Comparison of ENCODE assay signal across 17 cellular contexts in genomic region chr16:84973226-84973625, GRCh38. TPM values are rescaled to one million over a fixed set of nuclear protein-coding genes. Genes with fewer than 3 reads are reported as not detected.
DNase-seq lines count a peak whose midpoint lies in the region; ATAC-seq, FAIRE-seq and TF ChIP-seq lines count a peak whose summit lies in the region.
"Had no signal": no experiment of that assay in that cellular context is flagged by ENCODE, and none has a peak within 500 bp of the region (broad histone marks: within the 10 kb centered on the region; RNA-seq: fewer than 3 reads in every experiment).

No MANE protein-coding gene starts in this region.

- H3K4me1 ChIP-seq in A549, result peaks cover 19% of the 10 kb centered on the region
- no peaks in the 10 kb centered on the region for H3K4me1 ChIP-seq in CD8-positive, alpha-beta memory T cell (ENCODE audit: insufficient read depth, low read length)
- H3K4me1 ChIP-seq in rectal smooth muscle tissue (ENCODE audit: control insufficient read depth, insufficient read depth, low read length), result peaks cover 19% of the 10 kb centered on the region

- TF ChIP-seq EP300 in A549 (IDR thresholded peaks at IDR 0.05), result no peak

- H3K9me3 ChIP-seq in A549, result no peaks in the 10 kb centered on the region
- no peaks in the 10 kb centered on the region for H3K9me3 ChIP-seq in CD8-positive, alpha-beta memory T cell (ENCODE audit: low read length)
- H3K9me3 ChIP-seq: spleen had no signal

- H3K9me3 Mint-ChIP-seq in CD8-positive, alpha-beta memory T cell, result no peaks in the 10 kb centered on the region
- H3K9me3 Mint-ChIP-seq in dendritic cell treated with granulocyte-macrophage colony-stimulating factor and Interleukin-4, amounts not matched to agents 40 ng/mL and 50 ng/mL, for 4 days, result no peaks in the 10 kb centered on the region
- no peaks in the 10 kb centered on the region for H3K9me3 Mint-ChIP-seq in mesothelial cell of epicardium

- no peak overlapping the region for H3K9ac ChIP-seq in rectal smooth muscle tissue (ENCODE audit: low read length)
- H3K9ac ChIP-seq: KMS-11 had no signal

- TF ChIP-seq CTCF in A549 (IDR thresholded peaks at IDR 0.05) (no peak), mesothelial cell of epicardium (IDR thresholded peaks at IDR 0.05; ENCODE audit: unreplicated experiment) (no peak)

- H3K36me3 ChIP-seq in CD8-positive, alpha-beta memory T cell (ENCODE audit: insufficient read depth, low read length), result peaks cover 27% of the 10 kb centered on the region
- peaks cover 25% of the 10 kb centered on the region for H3K36me3 ChIP-seq in rectal smooth muscle tissue (ENCODE audit: control insufficient read depth, insufficient read depth, low read length)
- H3K36me3 ChIP-seq: WERI-Rb-1 had no signal

- ATAC-seq in A549 (no peak), HG02938 (IDR thresholded peaks at IDR 0.05; ENCODE audit: unreplicated experiment) (no peak)
- ATAC-seq: T-helper 17 cell had no signal

- intact Hi-C loops in dendritic cell treated with granulocyte-macrophage colony-stimulating factor and Interleukin-4, amounts not matched to agents 40 ng/mL and 50 ng/mL, for 4 days (cut with micrococcal nuclease), result no loop called here

- no peak for DNase-seq in A549 (ENCODE audit: low read depth in 1 of 2, low spot score in 1 of 2)
- DNase-seq in CD8-positive, alpha-beta memory T cell, result no peak
- no peak for DNase-seq in SIG-M5 treated with dmso at 0.1 percent for 504 hours (lab: John Stamatoyannopoulos, UW; ENCODE audit: unreplicated experiment)
- DNase-seq in mesothelial cell of epicardium (ENCODE audit: low spot score in 2 of 2, unreplicated experiment in 2 of 2), result no peak
- no peak for DNase-seq in stimulated activated CD4-positive, alpha-beta T cell treated with anti-CD3 and anti-CD28 coated beads, Interleukin-4, amount 100 ng/mL, for 1 hour
- DNase-seq: activated CD4-positive, alpha-beta T cell treated with anti-CD3 and anti-CD28 coated beads, Interleukin-2, amount 50 U/mL, for 48 hours; activated naive CD4-positive, alpha-beta T cell; NCI-H1105 treated with DMSO at 0.1 percent for 48 hours; NCI-H2107; SIG-M5; spleen; T-helper 17 cell had no signal

- TF ChIP-seq RAD21 in A549 (conservative IDR thresholded peaks at IDR 0.05 in 1 of 2, IDR thresholded peaks at IDR 0.05 in 1 of 2), result no peak

- TF ChIP-seq POLR2A in A549 (IDR thresholded peaks at IDR 0.05; ENCODE audit: low read length), result no peak

- peaks cover 0 to 3% of the 10 kb centered on the region in 2 donors for H3K27me3 Mint-ChIP-seq in CD8-positive, alpha-beta memory T cell
- H3K27me3 Mint-ChIP-seq in dendritic cell treated with granulocyte-macrophage colony-stimulating factor and Interleukin-4, amounts not matched to agents 40 ng/mL and 50 ng/mL, for 4 days, result peaks cover 8% of the 10 kb centered on the region
- H3K27me3 Mint-ChIP-seq in mesothelial cell of epicardium (ENCODE audit: low read depth), result no peaks in the 10 kb centered on the region
- H3K27me3 Mint-ChIP-seq: T-helper 17 cell had no signal

- POLR2A ChIA-PET in A549 (lab: Yijun Ruan, JAX), result interaction anchor here (1.0 to 1.3 kb wide), 2 partner anchors 21 to 54 kb away, joined by 4 to 7 read pairs; partner anchors contain the start of gene KIAA0513
- POLR2A ChIA-PET in CD8-positive, alpha-beta memory T cell (lab: Charles Lee), result interaction anchor here (0.6 kb wide), 2 partner anchors 19 to 83 kb away, joined by 3 to 4 read pairs; no protein-coding TSS in a partner anchor

- H3K4me2 ChIP-seq in A549, result no peak overlapping the region
- H3K4me2 ChIP-seq: KMS-11 had no signal

- H3K27ac ChIP-seq in A549 (peak overlapping the region; percentile 76 to 82), rectal smooth muscle tissue (ENCODE audit: low read depth, low read length) (peak overlapping the region; percentile 38)
- peak overlapping the region; percentile 9 for H3K27ac ChIP-seq in CD8-positive, alpha-beta memory T cell (ENCODE audit: low read depth, low read length)
- H3K27ac ChIP-seq: KMS-11, WERI-Rb-1 had no signal

- peak overlapping the region in 1 of 8 donors; percentile 14 for H3K27ac Mint-ChIP-seq in CD8-positive, alpha-beta memory T cell
- H3K27ac Mint-ChIP-seq in dendritic cell treated with granulocyte-macrophage colony-stimulating factor and Interleukin-4, amounts not matched to agents 40 ng/mL and 50 ng/mL, for 4 days, result peak overlapping the region; percentile 60
- H3K27ac Mint-ChIP-seq in mesothelial cell of epicardium, result no peak overlapping the region
- H3K27ac Mint-ChIP-seq: T-helper 17 cell had no signal

- FAIRE-seq in A549 (lab: Jason Lieb, UNC), result no peak

- WGBS in A549 (ENCODE audit: missing lambda C conversion rate), result 94% methylated on average over 15 of the region's 15 CpGs

- no peaks in the 10 kb centered on the region for H3K27me3 ChIP-seq in CD8-positive, alpha-beta memory T cell (ENCODE audit: insufficient read depth, low read length, poor library complexity, severe bottlenecking)
- H3K27me3 ChIP-seq in rectal smooth muscle tissue (ENCODE audit: control insufficient read depth, insufficient read depth, low read length), result no peaks in the 10 kb centered on the region

- peaks cover 2 to 5% (median 5%) of the 10 kb centered on the region in 3 donors for H3K4me1 Mint-ChIP-seq in CD8-positive, alpha-beta memory T cell
- H3K4me1 Mint-ChIP-seq in dendritic cell treated with granulocyte-macrophage colony-stimulating factor and Interleukin-4, amounts not matched to agents 40 ng/mL and 50 ng/mL, for 4 days (ENCODE audit: low read depth), result peaks cover 55% of the 10 kb centered on the region
- H3K4me1 Mint-ChIP-seq in mesothelial cell of epicardium, result peaks cover 16% of the 10 kb centered on the region

- peaks cover 3 to 47% (median 12%) of the 10 kb centered on the region in 3 donors for H3K36me3 Mint-ChIP-seq in CD8-positive, alpha-beta memory T cell
- H3K36me3 Mint-ChIP-seq in dendritic cell treated with granulocyte-macrophage colony-stimulating factor and Interleukin-4, amounts not matched to agents 40 ng/mL and 50 ng/mL, for 4 days (ENCODE audit: low read depth), result peaks cover 56% of the 10 kb centered on the region
- peaks cover 20% of the 10 kb centered on the region for H3K36me3 Mint-ChIP-seq in mesothelial cell of epicardium

- CTCF ChIA-PET in A549 (lab: Yijun Ruan, JAX), result interaction anchor here (0.8 to 19.5 kb wide), 13 partner anchors 19 to 468 kb away, joined by 3 to 452 read pairs (median 5); no protein-coding TSS in a partner anchor
- CTCF ChIA-PET in CD8-positive, alpha-beta memory T cell (lab: Charles Lee), result interaction anchor here (1.2 to 2.1 kb wide), 3 partner anchors 10 to 219 kb away, joined by 3 to 5 read pairs (median 4); no protein-coding TSS in a partner anchor

- no peak overlapping the region for H3K4me3 Mint-ChIP-seq in CD8-positive, alpha-beta memory T cell
- no peak overlapping the region for H3K4me3 Mint-ChIP-seq in dendritic cell treated with granulocyte-macrophage colony-stimulating factor and Interleukin-4, amounts not matched to agents 40 ng/mL and 50 ng/mL, for 4 days
- no peak overlapping the region for H3K4me3 Mint-ChIP-seq in mesothelial cell of epicardium
- H3K4me3 Mint-ChIP-seq: T-helper 17 cell had no signal

- H3K4me3 ChIP-seq in A549, result no peak overlapping the region
- H3K4me3 ChIP-seq in CD8-positive, alpha-beta memory T cell (ENCODE audit: low read length), result no peak overlapping the region
- H3K4me3 ChIP-seq in rectal smooth muscle tissue (ENCODE audit: low read length), result no peak overlapping the region
- H3K4me3 ChIP-seq: spleen had no signal

TF ChIP-seq in A549, 52 proteins besides CTCF, POLR2A, EP300 and RAD21:
- TF ChIP-seq CEBPB (IDR thresholded peaks at IDR 0.05), result no peak

RNA-seq across cellular contexts. Expression of gene ZDHHC7, which starts 38.1 kb away (rescaled TPM):
- polyA plus RNA-seq in A549 (2011; rRNA removed) (58.0 and 88.6 TPM in 2 replicates), A549 (2017; fragmentation: RNase III; extraction: RNeasy Plus Mini Kit Qiagen cat#74134 plus additional on column Dnase treatment) (39.4 to 43.7 TPM (median 42.3 TPM) in 3 replicates)
- 65.9 and 68.3 TPM in 2 replicates for polyA plus RNA-seq in A549 (2012; cell fraction: cytosol; rRNA removed)
- polyA plus RNA-seq in A549 (2012; cell fraction: nucleus; rRNA removed), result 54.7 and 55.5 TPM in 2 replicates
- 70.3 and 80.3 TPM in 2 replicates for polyA minus RNA-seq in A549 (2011; rRNA and poly(A)+ RNA removed)
- 10 to 100 TPM; 31.6 to 32.6 TPM for total RNA-seq in CD8-positive, alpha-beta memory T cell
- 45.7 TPM for polyA plus RNA-seq in CD8-positive, alpha-beta memory T cell
- total RNA-seq in mesothelial cell of epicardium, result 45.4 to 47.9 TPM (median 45.7 TPM) in 3 replicates

RNA-seq across cellular contexts. Expression of gene KIAA0513, which starts 54.4 kb away (rescaled TPM):
- 1.5 and 1.8 TPM in 2 replicates for polyA plus RNA-seq in A549 (2011; rRNA removed)
- 0.82 and 1.0 TPM in 2 replicates for polyA plus RNA-seq in A549 (2012; cell fraction: cytosol; rRNA removed)
- polyA plus RNA-seq in A549 (2012; cell fraction: nucleus; rRNA removed), result 1.0 and 1.1 TPM in 2 replicates
- 1.7 to 2.3 TPM (median 1.8 TPM) in 3 replicates for polyA plus RNA-seq in A549 (2017; fragmentation: RNase III; extraction: RNeasy Plus Mini Kit Qiagen cat#74134 plus additional on column Dnase treatment)
- polyA minus RNA-seq in A549 (2011; rRNA and poly(A)+ RNA removed), result 1.5 and 5.3 TPM in 2 replicates
- 10 to 100 TPM; 13.2 to 13.5 TPM for total RNA-seq in CD8-positive, alpha-beta memory T cell
- 7.2 TPM for polyA plus RNA-seq in CD8-positive, alpha-beta memory T cell
- 6.0 to 7.5 TPM (median 6.8 TPM) in 3 replicates for total RNA-seq in mesothelial cell of epicardium

Comparison
In these comparisons a context has a peak if more than half of its experiments do, and no peak if none do; other contexts are left out.
1. H3K27ac ChIP-seq: peak in every context shown above with its lines; median percentile 79 in A549; 38 in rectal smooth muscle tissue; 9 in CD8-positive, alpha-beta memory T cell.